21 cellular contexts compared by ENCODE assay signal in the genomic region with DNA sequence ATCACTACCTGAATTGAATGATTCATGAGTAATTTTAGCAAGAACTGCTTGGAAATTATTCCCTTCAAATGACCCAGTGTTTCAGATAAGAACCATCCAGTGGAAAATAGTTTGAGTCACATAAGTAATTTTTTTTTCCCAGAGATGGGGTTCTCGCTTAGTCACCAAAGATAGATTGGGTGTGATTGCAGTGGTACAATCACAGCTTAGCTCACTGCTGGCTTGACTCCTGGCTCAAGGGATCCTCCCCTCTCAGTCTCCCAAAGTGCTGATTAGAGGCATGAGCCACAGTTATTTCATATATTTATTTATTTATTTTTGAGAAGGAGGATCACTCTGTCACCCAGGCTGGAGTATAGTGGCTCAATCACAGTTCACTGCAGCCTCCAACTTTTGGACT.
A peak's percentile ranks its signal among the peaks of the same experiment; 100 is the strongest.
DNase-seq lines count a peak whose midpoint lies in the region; ATAC-seq and TF ChIP-seq lines count a peak whose summit lies in the region.
"Had no signal": no experiment of that assay in that cellular context is flagged by ENCODE, and none has a peak within 500 bp of the region (broad histone marks: within the 10 kb centered on the region; RNA-seq: fewer than 3 reads in every experiment).

No MANE protein-coding gene starts in this region.

- H4K20me1 ChIP-seq in PC-3 (ENCODE audit: low read length) = no peaks in the 10 kb centered on the region

- no peaks in the 10 kb centered on the region for H3K79me2 ChIP-seq in PC-3 (ENCODE audit: low read length)

- H3K9me3 ChIP-seq in PC-3 (ENCODE audit: low read length) = no peaks in the 10 kb centered on the region
- H3K9me3 ChIP-seq: SJSA1 had no signal

- no peak overlapping the region for H3K4me2 ChIP-seq in PC-3 (ENCODE audit: low read length)

- no peaks in the 10 kb centered on the region for H3F3A ChIP-seq in PC-3 (ENCODE audit: low read length, unreplicated experiment)

- H3K4me1 ChIP-seq in PC-3 (ENCODE audit: insufficient read depth, low read length) = no peaks in the 10 kb centered on the region
- H3K4me1 ChIP-seq: SJSA1, tibial nerve had no signal

- POLR2A ChIA-PET in PC-3 (lab: Charles Lee; ENCODE audit: unreplicated experiment) = no interaction called here

- no peaks in the 10 kb centered on the region for H3K9me2 ChIP-seq in PC-3 (replicated peaks; ENCODE audit: low read length)

- no peak overlapping the region for H3K9ac ChIP-seq in PC-3 (ENCODE audit: low read length)

- no peak for ATAC-seq in PC-3
- ATAC-seq: activated T-cell treated with anti-CD3 and anti-CD28 coated beads, Interleukin-2, amount 50 U/mL, for 4 hours had no signal

- intact Hi-C loops in PC-3 (cut with micrococcal nuclease) = no loop called here

- no peak overlapping the region for H3K4me3 ChIP-seq in cardiac fibroblast (replicated peaks in 1 of 2; ENCODE audit: low read depth in 2 of 2, low read length in 2 of 2)
- no peak overlapping the region for H3K4me3 ChIP-seq in PC-3 (ENCODE audit: low read length)
- H3K4me3 ChIP-seq: lung, SJSA1, tibial nerve had no signal

- no peaks in the 10 kb centered on the region for H3K36me3 ChIP-seq in PC-3 (ENCODE audit: low read depth, low read length)
- H3K36me3 ChIP-seq: SJSA1, tibial nerve had no signal

- DNase-seq in EH (ENCODE audit: low read depth) (peak; percentile 12), HT1080 (ENCODE audit: low read depth) (peak; percentile 55), cardiac fibroblast (ENCODE audit: low read depth in 2 of 2) (peak; percentile 5 to 40), kidney glomerular epithelial cell (lab: John Stamatoyannopoulos, UW) (peak; percentile 15), PC-3 (no peak), OCI-M2 (lab: John Stamatoyannopoulos, UW; ENCODE audit: unreplicated experiment) (no peak), C1 segment of cervical spinal cord (lab: John Stamatoyannopoulos, UW) (no peak)
- DNase-seq in activated effector memory CD4-positive, alpha-beta T cell treated with Interleukin-2 at 50 U/mL for 16 hours = no peak
- DNase-seq: activated B cell treated with CpG ODN at 0.5 μM for 24 hours; activated CD4-positive, alpha-beta memory T cell treated with anti-CD3 and anti-CD28 coated beads, Interleukin-2, amount 10 ng/mL, durations not matched to agents 7 days and 5 days; activated naive CD4-positive, alpha-beta T cell treated with anti-CD3 and anti-CD28 coated beads, Interleukin-2, amount 10 ng/mL, durations not matched to agents 7 days and 5 days; activated T-cell treated with anti-CD3 and anti-CD28 coated beads, Interleukin-2, amount 50 U/mL, for 4 hours; CD8-positive, alpha-beta memory T cell; DMS79; Karpas-422; NCI-H69; stimulated activated CD4-positive, alpha-beta T cell treated with anti-CD3 and anti-CD28 coated beads, Interleukin-1b, Interleukin-23, amount 100 ng/mL, for 48 hours; stimulated activated naive CD4-positive, alpha-beta T cell treated with Interleukin-2 at 50 U/mL for 16 hours had no signal

- H3K27ac ChIP-seq in PC-3 (ENCODE audit: low read length) = no peak overlapping the region
- H3K27ac ChIP-seq: SJSA1, tibial nerve had no signal

- H2AFZ ChIP-seq in PC-3 (ENCODE audit: low read length) = no peak overlapping the region

- CTCF ChIA-PET in PC-3 (lab: Charles Lee) = no interaction called here

- TF ChIP-seq CTCF in cardiac fibroblast (IDR thresholded peaks at IDR 0.05; ENCODE audit: low read depth, low read length) (no peak), PC-3 (conservative IDR thresholded peaks at IDR 0.05; ENCODE audit: low read depth, low read length) (no peak)

- no TSS peak for BruUV-seq in PC-3 (replicated peaks; lab: Mats Ljungman, UMichigan)

- H3K27me3 ChIP-seq in PC-3 (ENCODE audit: low read length) = no peaks in the 10 kb centered on the region
- H3K27me3 ChIP-seq: SJSA1, tibial nerve had no signal

Comparison
In these comparisons a context has a peak if more than half of its experiments do, and no peak if none do; other contexts are left out.
1. DNase-seq: peak in EH (single experiment), HT1080 (single experiment), cardiac fibroblast (2 of 2) and kidney glomerular epithelial cell (single experiment); none in PC-3 (single experiment), OCI-M2 (single experiment), C1 segment of cervical spinal cord (0 of 14) and activated effector memory CD4-positive, alpha-beta T cell treated with Interleukin-2 at 50 U/mL for 16 hours (single experiment).